Comparison of ENCODE assay signal across 8 cellular contexts in the genomic region with DNA sequence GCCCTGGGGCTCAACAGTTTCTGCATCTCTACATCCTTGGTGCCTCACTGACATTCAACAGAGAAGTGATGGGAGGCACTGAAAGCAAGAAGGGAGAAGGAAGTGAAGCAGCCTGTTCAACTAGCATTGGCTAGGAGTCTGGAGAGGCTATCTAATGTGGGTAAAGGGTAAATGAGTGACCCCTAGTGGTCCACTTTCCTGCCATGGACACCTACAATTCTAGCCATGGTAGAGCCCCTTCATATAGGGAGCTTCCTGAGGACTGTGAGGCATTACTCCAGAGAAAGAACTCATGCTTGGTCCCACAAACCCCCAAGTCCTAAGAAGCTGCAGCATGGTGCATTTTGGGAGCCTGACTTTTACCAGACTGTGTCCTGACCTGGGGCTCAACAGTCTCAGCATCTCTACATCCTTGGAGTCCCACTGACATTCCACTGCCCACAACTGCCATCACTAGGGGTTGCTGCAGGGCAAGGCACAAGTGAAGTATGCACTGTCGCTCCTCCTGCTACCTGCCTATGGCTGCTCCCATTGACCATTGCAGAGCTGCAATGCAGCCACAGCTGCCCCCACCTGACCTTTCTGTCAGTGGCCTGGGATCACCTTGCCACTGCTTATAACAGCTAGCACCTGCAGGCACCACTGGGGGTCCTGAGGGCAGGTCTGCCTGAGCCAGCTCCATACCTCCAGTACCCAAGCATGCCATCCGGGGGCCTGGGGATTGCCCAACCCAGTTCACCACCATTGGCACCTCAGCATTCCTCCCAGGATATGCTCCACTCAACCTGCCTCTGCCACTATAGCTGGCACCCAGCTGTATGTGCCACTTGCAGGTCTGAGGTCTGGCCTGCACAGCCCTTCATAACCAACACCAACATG. TPM values are rescaled to one million over a fixed set of nuclear protein-coding genes. Genes with fewer than 3 reads are reported as not detected.
DNase-seq lines count a peak whose midpoint lies in the region; ATAC-seq and TF ChIP-seq lines count a peak whose summit lies in the region.

No MANE protein-coding gene starts in this region.

- peak; percentile 48 for ATAC-seq in GM21447 (IDR thresholded peaks at IDR 0.05; ENCODE audit: unreplicated experiment)
- no peak for ATAC-seq in GM19328 (IDR thresholded peaks at IDR 0.05; ENCODE audit: unreplicated experiment)

- H2AFZ ChIP-seq in hepatocyte, result no peak overlapping the region
- H2AFZ ChIP-seq in smooth muscle cell (ENCODE audit: low read depth), result no peak overlapping the region

- H3K4me2 ChIP-seq in hepatocyte (no peak overlapping the region), smooth muscle cell (no peak overlapping the region)

- TF ChIP-seq CTCF in hepatocyte (IDR thresholded peaks at IDR 0.05; ENCODE audit: poor library complexity) (peak; percentile 22), smooth muscle cell (IDR thresholded peaks at IDR 0.05; ENCODE audit: borderline replicate concordance, insufficient read depth, poor library complexity, severe bottlenecking) (no peak)

- DNase-seq in DMS53 (lab: John Stamatoyannopoulos, UW) (peak; percentile 65), SW480 (ENCODE audit: low spot score) (peak; percentile 65), hepatocyte (ENCODE audit: low spot score) (peak; percentile 19), kidney glomerular epithelial cell (lab: John Stamatoyannopoulos, UW) (no peak), NCI-H345 treated with DMSO at 0.1 percent for 48 hours (lab: John Stamatoyannopoulos, UW; ENCODE audit: unreplicated experiment) (no peak), smooth muscle cell (lab: John Stamatoyannopoulos, UW; ENCODE audit: unreplicated experiment) (no peak)

- no peak overlapping the region for H3K9ac ChIP-seq in smooth muscle cell (ENCODE audit: low read depth)

- no peaks in the 10 kb centered on the region for H3K36me3 ChIP-seq in hepatocyte (replicated peaks; ENCODE audit: insufficient read depth, low read depth)
- H3K36me3 ChIP-seq in smooth muscle cell (ENCODE audit: low read depth), result no peaks in the 10 kb centered on the region

- H3F3A ChIP-seq in smooth muscle cell (ENCODE audit: low read depth), result peaks cover under 1% of the 10 kb centered on the region

- H3K27me3 ChIP-seq in hepatocyte (no peaks in the 10 kb centered on the region), smooth muscle cell (ENCODE audit: low read depth) (no peaks in the 10 kb centered on the region)

- H3K9me2 ChIP-seq in hepatocyte (replicated peaks; ENCODE audit: insufficient read depth), result no peaks in the 10 kb centered on the region

- WGBS in hepatocyte (ENCODE audit: low lambda C conversion rate, missing lambda C conversion rate), result 77% methylated on average over 2 of the region's 2 CpGs
- WGBS in smooth muscle cell (ENCODE audit: low lambda C conversion rate), result 89% methylated on average over 2 of the region's 2 CpGs

- H3K27ac ChIP-seq in hepatocyte (no peak overlapping the region), smooth muscle cell (ENCODE audit: low read depth) (no peak overlapping the region)

- H3K4me1 ChIP-seq in hepatocyte (ENCODE audit: insufficient read depth) (no peaks in the 10 kb centered on the region), smooth muscle cell (ENCODE audit: low read depth) (no peaks in the 10 kb centered on the region)

- no peaks in the 10 kb centered on the region for H4K20me1 ChIP-seq in hepatocyte (ENCODE audit: insufficient read depth, poor library complexity, severe bottlenecking)
- no peaks in the 10 kb centered on the region for H4K20me1 ChIP-seq in smooth muscle cell (ENCODE audit: low read depth)

- H3K9me3 ChIP-seq in hepatocyte (ENCODE audit: low read depth) (no peaks in the 10 kb centered on the region), smooth muscle cell (replicated peaks; ENCODE audit: low read depth) (no peaks in the 10 kb centered on the region)

- no peaks in the 10 kb centered on the region for H3K79me2 ChIP-seq in hepatocyte
- no peaks in the 10 kb centered on the region for H3K79me2 ChIP-seq in smooth muscle cell (ENCODE audit: low read depth)

- no peak overlapping the region for H3K4me3 ChIP-seq in hepatocyte
- no peak overlapping the region for H3K4me3 ChIP-seq in smooth muscle cell

RNA-seq across cellular contexts. Expression of a gene that starts 44.1 kb away (rescaled TPM):
- total RNA-seq in hepatocyte, result 64.5 and 69.6 TPM in 2 replicates
- polyA plus RNA-seq in hepatocyte, result 15.9 and 18.7 TPM in 2 replicates
- total RNA-seq in smooth muscle cell, result 99.2 and 118 TPM in 2 replicates
- polyA plus RNA-seq in smooth muscle cell, result 26.7 and 34.2 TPM in 2 replicates

Comparison
In these comparisons a context has a peak if more than half of its experiments do, and no peak if none do; other contexts are left out.
1. DNase-seq: peak in DMS53 (single experiment), SW480 (single experiment) and hepatocyte (single experiment); none in kidney glomerular epithelial cell (single experiment), NCI-H345 treated with DMSO at 0.1 percent for 48 hours (single experiment) and smooth muscle cell (single experiment).